In the genomic region with DNA sequence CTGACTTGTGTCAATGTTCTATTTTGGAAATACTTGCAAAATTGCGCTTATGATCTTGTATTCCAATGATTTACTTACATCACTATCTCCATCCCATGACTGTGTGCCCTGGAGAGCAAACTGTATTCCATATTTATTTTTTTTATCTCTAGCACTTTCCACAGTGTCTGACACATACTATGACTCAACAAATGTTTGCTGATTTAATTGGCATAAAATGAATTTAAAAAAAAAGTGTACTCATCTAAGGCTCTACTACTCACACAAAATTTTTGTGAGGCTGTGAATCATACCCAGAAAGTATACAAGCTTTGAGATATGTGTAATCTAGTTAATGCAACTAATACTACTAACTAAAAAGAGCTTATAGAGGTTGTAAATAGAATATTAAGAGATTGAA, we compare ENCODE assay signal across 25 cellular contexts.
DNase-seq lines count a peak whose midpoint lies in the region; TF ChIP-seq lines count a peak whose summit lies in the region.
"Had no signal": no experiment of that assay in that cellular context is flagged by ENCODE, and none has a peak within 500 bp of the region (broad histone marks: within the 10 kb centered on the region; RNA-seq: fewer than 3 reads in every experiment).

No MANE protein-coding gene starts in this region.

- in situ Hi-C loops in mammary epithelial cell (cut with MboI; ENCODE audit: low sequenced_read_pairs in 2 of 2) = no loop called here

- no peaks in the 10 kb centered on the region for H3K27me3 Mint-ChIP-seq in MCF 10A (ENCODE audit: insufficient read depth, unreplicated experiment)
- H3K27me3 Mint-ChIP-seq in neural progenitor cell (ENCODE audit: insufficient read depth, low read depth) = no peaks in the 10 kb centered on the region
- H3K27me3 Mint-ChIP-seq in activated naive CD8-positive, alpha-beta T cell treated with anti-CD3 and anti-CD28 coated beads for 36 hours = no peaks in the 10 kb centered on the region
- H3K27me3 Mint-ChIP-seq: activated naive CD8-positive, alpha-beta T cell treated with anti-CD3 and anti-CD28 coated beads, Interleukin-2, amount 10 ng/mL, durations not matched to agents 7 days and 5 days; activated T-helper 17 cell treated with anti-CD3 and anti-CD28 coated beads, Interleukin-2, amount 50 U/mL, for 72 hours; IgD-negative memory B cell had no signal

- no peak overlapping the region for H3K4me3 ChIP-seq in mammary epithelial cell (replicated peaks in 1 of 3; ENCODE audit: insufficient read depth in 1 of 3, low read depth in 2 of 3, low read length in 3 of 3)
- H3K4me3 ChIP-seq in neural progenitor cell = no peak overlapping the region
- H3K4me3 ChIP-seq: BLaER1, spleen, thyroid gland had no signal

- no peaks in the 10 kb centered on the region for H3F3A ChIP-seq in neural progenitor cell (ENCODE audit: low read depth)

- no peaks in the 10 kb centered on the region for H3K27me3 ChIP-seq in mammary epithelial cell (ENCODE audit: insufficient read depth, low read length)
- H3K27me3 ChIP-seq in neural progenitor cell = no peaks in the 10 kb centered on the region
- H3K27me3 ChIP-seq: BLaER1, spleen, thyroid gland had no signal

- peak overlapping the region; percentile 70 for H3K27ac Mint-ChIP-seq in MCF 10A (ENCODE audit: low read depth, unreplicated experiment)
- no peak overlapping the region for H3K27ac Mint-ChIP-seq in neural progenitor cell
- H3K27ac Mint-ChIP-seq in activated naive CD8-positive, alpha-beta T cell treated with anti-CD3 and anti-CD28 coated beads for 36 hours = no peak overlapping the region
- H3K27ac Mint-ChIP-seq: activated naive CD8-positive, alpha-beta T cell treated with anti-CD3 and anti-CD28 coated beads, Interleukin-2, amount 10 ng/mL, durations not matched to agents 7 days and 5 days; activated T-helper 17 cell treated with anti-CD3 and anti-CD28 coated beads, Interleukin-2, amount 50 U/mL, for 72 hours; IgD-negative memory B cell; T-helper 2 cell treated with Interferon-gamma antibody and Interleukin-4, amounts not matched to agents 5 μg/mL and 100 μg/mL, for 36 hours had no signal

- BruUV-seq in MCF 10A (replicated peaks; lab: Mats Ljungman, UMichigan) (no TSS peak), mammary epithelial cell (replicated peaks; lab: Mats Ljungman, UMichigan) (no TSS peak)

- H3K27ac ChIP-seq in mammary epithelial cell (ENCODE audit: insufficient read depth, low read depth, low read length) (no peak overlapping the region), neural progenitor cell (no peak overlapping the region)
- H3K27ac ChIP-seq: BLaER1, spleen, thyroid gland had no signal

- H2AFZ ChIP-seq in mammary epithelial cell (ENCODE audit: low read depth, low read length) (no peak overlapping the region), neural progenitor cell (replicated peaks) (no peak overlapping the region)

- H3K9ac ChIP-seq in mammary epithelial cell (ENCODE audit: insufficient read depth, low read length) (no peak overlapping the region), neural progenitor cell (no peak overlapping the region)
- H3K9ac ChIP-seq: BLaER1 had no signal

- 100% methylated on average over 1 of the region's 1 CpG for WGBS in mammary epithelial cell (ENCODE audit: low coverage, missing lambda C conversion rate)

- H4K20me1 ChIP-seq in mammary epithelial cell (ENCODE audit: insufficient read depth, low read length) = no peaks in the 10 kb centered on the region
- no peaks in the 10 kb centered on the region for H4K20me1 ChIP-seq in neural progenitor cell (ENCODE audit: low read depth)
- H4K20me1 ChIP-seq: BLaER1 had no signal

- H3K79me2 ChIP-seq in mammary epithelial cell (ENCODE audit: insufficient read depth, low read length) (no peaks in the 10 kb centered on the region), neural progenitor cell (ENCODE audit: low read depth) (no peaks in the 10 kb centered on the region)

- dilution Hi-C loops in mammary epithelial cell (cut with HindIII; ENCODE audit: low sequenced_read_pairs) = no loop called here

- TF ChIP-seq CTCF in MCF 10A (IDR thresholded peaks at IDR 0.05; ENCODE audit: unreplicated experiment) = no peak
- no peak for TF ChIP-seq CTCF in mammary epithelial cell (conservative IDR thresholded peaks at IDR 0.05 in 1 of 2, IDR thresholded peaks at IDR 0.05 in 1 of 2; ENCODE audit: extremely low read depth in 1 of 2, insufficient read depth in 1 of 2, low read depth in 1 of 2, low read length in 2 of 2)
- no peak for TF ChIP-seq CTCF in neural progenitor cell (IDR thresholded peaks at IDR 0.05)

- no peak overlapping the region for H3K4me2 ChIP-seq in mammary epithelial cell (ENCODE audit: insufficient read depth, low read depth, low read length)
- H3K4me2 ChIP-seq in neural progenitor cell = no peak overlapping the region
- H3K4me2 ChIP-seq: BLaER1 had no signal

- H3K4me1 Mint-ChIP-seq in MCF 10A (ENCODE audit: insufficient read depth, unreplicated experiment) (peaks cover 18% of the 10 kb centered on the region), neural progenitor cell (no peaks in the 10 kb centered on the region)
- H3K4me1 Mint-ChIP-seq in activated naive CD8-positive, alpha-beta T cell treated with anti-CD3 and anti-CD28 coated beads for 36 hours = no peaks in the 10 kb centered on the region
- H3K4me1 Mint-ChIP-seq: activated naive CD8-positive, alpha-beta T cell treated with anti-CD3 and anti-CD28 coated beads, Interleukin-2, amount 10 ng/mL, durations not matched to agents 7 days and 5 days; activated T-helper 17 cell treated with anti-CD3 and anti-CD28 coated beads, Interleukin-2, amount 50 U/mL, for 72 hours; IgD-negative memory B cell had no signal

- H3K36me3 Mint-ChIP-seq in MCF 10A (ENCODE audit: insufficient read depth, unreplicated experiment) = no peaks in the 10 kb centered on the region
- no peaks in the 10 kb centered on the region for H3K36me3 Mint-ChIP-seq in neural progenitor cell
- no peaks in the 10 kb centered on the region for H3K36me3 Mint-ChIP-seq in activated naive CD8-positive, alpha-beta T cell treated with anti-CD3 and anti-CD28 coated beads for 36 hours
- H3K36me3 Mint-ChIP-seq: activated naive CD8-positive, alpha-beta T cell treated with anti-CD3 and anti-CD28 coated beads, Interleukin-2, amount 10 ng/mL, durations not matched to agents 7 days and 5 days; IgD-negative memory B cell had no signal

- H3K9me3 ChIP-seq in mammary epithelial cell (replicated peaks; ENCODE audit: insufficient read depth, low read length) (no peaks in the 10 kb centered on the region), neural progenitor cell (ENCODE audit: low read depth) (no peaks in the 10 kb centered on the region)
- H3K9me3 ChIP-seq: BLaER1, Caco-2, thyroid gland had no signal

- H3K9me3 Mint-ChIP-seq in MCF 10A (ENCODE audit: unreplicated experiment) = no peaks in the 10 kb centered on the region
- H3K9me3 Mint-ChIP-seq in neural progenitor cell = no peaks in the 10 kb centered on the region
- H3K9me3 Mint-ChIP-seq in activated naive CD8-positive, alpha-beta T cell treated with anti-CD3 and anti-CD28 coated beads for 36 hours = no peaks in the 10 kb centered on the region
- H3K9me3 Mint-ChIP-seq: IgD-negative memory B cell had no signal

- CTCF ChIA-PET in MCF 10A (lab: Yijun Ruan, JAX) = no interaction called here
- CTCF ChIA-PET in mammary epithelial cell (lab: Charles Lee; ENCODE audit: low non-redundant PET) = no interaction called here

- no peak overlapping the region for H3K4me3 Mint-ChIP-seq in MCF 10A (ENCODE audit: unreplicated experiment)
- H3K4me3 Mint-ChIP-seq in neural progenitor cell = no peak overlapping the region
- no peak overlapping the region for H3K4me3 Mint-ChIP-seq in activated naive CD8-positive, alpha-beta T cell treated with anti-CD3 and anti-CD28 coated beads for 36 hours
- H3K4me3 Mint-ChIP-seq: activated naive CD8-positive, alpha-beta T cell treated with anti-CD3 and anti-CD28 coated beads, Interleukin-2, amount 10 ng/mL, durations not matched to agents 7 days and 5 days; activated T-helper 17 cell treated with anti-CD3 and anti-CD28 coated beads, Interleukin-2, amount 50 U/mL, for 72 hours; IgD-negative memory B cell; T-helper 2 cell treated with Interferon-gamma antibody and Interleukin-4, amounts not matched to agents 5 μg/mL and 100 μg/mL, for 36 hours had no signal

- POLR2A ChIA-PET in MCF 10A (lab: Yijun Ruan, JAX) = no interaction called here

- no peaks in the 10 kb centered on the region for H3K4me1 ChIP-seq in mammary epithelial cell (ENCODE audit: insufficient read depth, low read length)
- no peaks in the 10 kb centered on the region for H3K4me1 ChIP-seq in neural progenitor cell
- H3K4me1 ChIP-seq: BLaER1, Caco-2, spleen, thyroid gland had no signal

- DNase-seq in MCF 10A (ENCODE audit: unreplicated experiment) (peak; percentile 66), mammary epithelial cell (no peak), astrocyte of the hippocampus (ENCODE audit: low read depth, low spot score) (peak; percentile 32), inferior parietal cortex (ENCODE audit: extremely low spot score) (peak; percentile 65), NCI-H1105 (lab: John Stamatoyannopoulos, UW) (no peak), neural progenitor cell (ENCODE audit: low spot score) (no peak), SK-N-DZ (ENCODE audit: low spot score) (no peak)
- DNase-seq in activated naive CD8-positive, alpha-beta T cell treated with anti-CD3 and anti-CD28 coated beads for 36 hours = no peak
- DNase-seq: 8988T; activated CD8-positive, alpha-beta memory T cell treated with anti-CD3 and anti-CD28 coated beads, Interleukin-2, amount 50 U/mL, for 4 hours; activated naive CD8-positive, alpha-beta T cell treated with anti-CD3 and anti-CD28 coated beads, Interleukin-2, amount 10 ng/mL, durations not matched to agents 7 days and 5 days; Caco-2; cortex of kidney; NCI-H146; NCI-H2171 treated with DMSO at 0.1 percent for 48 hours; NCI-H526 treated with DMSO at 0.1 percent for 48 hours; occipital lobe; spleen; stimulated activated CD4-positive, alpha-beta T cell treated with anti-CD3 and anti-CD28 coated beads, Interleukin-4, amount 100 ng/mL, for 1 hour; stimulated activated naive CD4-positive, alpha-beta T cell treated with Interleukin-2 at 50 U/mL for 16 hours; thyroid gland had no signal

- no peaks in the 10 kb centered on the region for H3K36me3 ChIP-seq in mammary epithelial cell (ENCODE audit: insufficient read depth, low read length)
- no peaks in the 10 kb centered on the region for H3K36me3 ChIP-seq in neural progenitor cell
- H3K36me3 ChIP-seq: BLaER1, spleen, thyroid gland had no signal

- intact Hi-C loops in MCF 10A (cut with micrococcal nuclease) = no loop called here
- intact Hi-C loops in mammary epithelial cell (cut with micrococcal nuclease) = no loop called here

Comparison
In these comparisons a context has a peak if more than half of its experiments do, and no peak if none do; other contexts are left out.
1. DNase-seq: peak in MCF 10A (single experiment), astrocyte of the hippocampus (single experiment) and inferior parietal cortex (single experiment); none in mammary epithelial cell (single experiment), NCI-H1105 (single experiment), neural progenitor cell (single experiment), SK-N-DZ (single experiment) and activated naive CD8-positive, alpha-beta T cell treated with anti-CD3 and anti-CD28 coated beads for 36 hours (single experiment).